ENCODE assay signal across 14 cellular contexts in the genomic region with DNA sequence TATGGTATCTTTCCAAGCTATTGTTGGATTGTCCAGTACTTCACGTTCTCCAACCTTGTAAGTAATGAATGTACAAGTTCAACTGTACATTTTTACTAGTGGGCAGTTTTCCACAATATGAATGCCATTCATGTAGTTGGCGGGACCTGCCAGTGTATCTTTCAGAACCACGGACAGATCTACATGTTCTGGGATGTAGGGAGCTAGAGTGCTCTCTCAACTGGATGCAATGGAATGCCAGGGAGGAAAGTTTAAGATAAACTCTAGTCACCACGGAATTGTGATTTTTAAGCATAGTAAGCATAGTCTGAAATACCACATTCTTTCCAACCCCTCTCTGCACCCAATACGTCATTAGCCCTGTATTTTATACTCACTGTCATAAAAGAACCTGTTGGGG. TPM values are rescaled to one million over a fixed set of nuclear protein-coding genes. Genes with fewer than 3 reads are reported as not detected.
DNase-seq lines count a peak whose midpoint lies in the region; ATAC-seq and TF ChIP-seq lines count a peak whose summit lies in the region.
"Had no signal": no experiment of that assay in that cellular context is flagged by ENCODE, and none has a peak within 500 bp of the region (broad histone marks: within the 10 kb centered on the region; RNA-seq: fewer than 3 reads in every experiment).

No MANE protein-coding gene starts in this region.

- H3F3A ChIP-seq in PC-3 (ENCODE audit: low read length, unreplicated experiment), result no peaks in the 10 kb centered on the region

- H2AFZ ChIP-seq in PC-3 (ENCODE audit: low read length), result no peak overlapping the region

- H3K9ac ChIP-seq in PC-3 (ENCODE audit: low read length), result no peak overlapping the region

- peaks cover 45% of the 10 kb centered on the region for H3K27me3 ChIP-seq in PC-3 (ENCODE audit: low read length)
- peaks cover 0 to 16% of the 10 kb centered on the region in 2 donors for H3K27me3 ChIP-seq in left lung

- TF ChIP-seq CTCF in PC-3 (conservative IDR thresholded peaks at IDR 0.05; ENCODE audit: low read depth, low read length) (no peak), left lung (IDR thresholded peaks at IDR 0.05) (no peak), type B pancreatic cell (conservative IDR thresholded peaks at IDR 0.05) (no peak)

- H3K9me3 Mint-ChIP-seq in type B pancreatic cell, result peaks cover 5% of the 10 kb centered on the region
- H3K9me3 Mint-ChIP-seq: activated CD4-positive, alpha-beta memory T cell treated with anti-CD3 and anti-CD28 coated beads for 36 hours; nephron had no signal

- no peaks in the 10 kb centered on the region for H3K9me2 ChIP-seq in PC-3 (replicated peaks; ENCODE audit: low read length)

- H3K4me1 ChIP-seq in PC-3 (ENCODE audit: insufficient read depth, low read length), result no peaks in the 10 kb centered on the region
- no peaks in the 10 kb centered on the region for H3K4me1 ChIP-seq in left lung

- BruUV-seq in PC-3 (replicated peaks; lab: Mats Ljungman, UMichigan), result no TSS peak

- H3K36me3 ChIP-seq in PC-3 (ENCODE audit: low read depth, low read length), result no peaks in the 10 kb centered on the region
- no peaks in the 10 kb centered on the region for H3K36me3 ChIP-seq in left lung

- H3K79me2 ChIP-seq in PC-3 (ENCODE audit: low read length), result no peaks in the 10 kb centered on the region

- peak; percentile 51 for DNase-seq in ELR (ENCODE audit: low read depth)
- DNase-seq in PC-3, result peak; percentile 61
- DNase-seq in dermis microvascular lymphatic vessel endothelial cell (ENCODE audit: low read depth in 2 of 2), result peak; percentile 34 to 55
- no peak for DNase-seq in left lung
- no peak for DNase-seq in islet precursor cell
- DNase-seq in T-helper 9 cell, result no peak
- DNase-seq in type B pancreatic cell (ENCODE audit: extremely low spot score, unreplicated experiment), result no peak
- DNase-seq: activated CD4-positive, alpha-beta memory T cell treated with anti-CD3 and anti-CD28 coated beads for 36 hours; activated effector memory CD4-positive, alpha-beta T cell treated with anti-CD3 and anti-CD28 coated beads, Interleukin-2, amount 50 U/mL, for 16 hours; CD4-positive, CD25-positive, alpha-beta regulatory T cell; kidney; T1000 had no signal

- CTCF ChIA-PET in PC-3 (lab: Charles Lee), result no interaction called here

- H4K20me1 ChIP-seq in PC-3 (ENCODE audit: low read length), result no peaks in the 10 kb centered on the region

- no peak for ATAC-seq in PC-3
- ATAC-seq in left lung, result peak; percentile 48
- no peak for ATAC-seq in HG03108 (IDR thresholded peaks at IDR 0.05; ENCODE audit: unreplicated experiment)

- no peaks in the 10 kb centered on the region for H3K4me1 Mint-ChIP-seq in type B pancreatic cell (ENCODE audit: unreplicated experiment)
- H3K4me1 Mint-ChIP-seq: nephron had no signal

- no peak overlapping the region for H3K4me3 Mint-ChIP-seq in type B pancreatic cell
- H3K4me3 Mint-ChIP-seq: activated CD4-positive, alpha-beta memory T cell treated with anti-CD3 and anti-CD28 coated beads for 36 hours; CD4-positive, CD25-positive, alpha-beta regulatory T cell; nephron had no signal

- H3K4me3 ChIP-seq in PC-3 (ENCODE audit: low read length) (no peak overlapping the region), left lung (no peak overlapping the region)

- intact Hi-C loops in PC-3 (cut with micrococcal nuclease), result no loop called here
- intact Hi-C loops in left lung (cut with DNase I), result no loop called here

- H3K36me3 Mint-ChIP-seq in type B pancreatic cell, result no peaks in the 10 kb centered on the region
- H3K36me3 Mint-ChIP-seq: activated CD4-positive, alpha-beta memory T cell treated with anti-CD3 and anti-CD28 coated beads for 36 hours; CD4-positive, CD25-positive, alpha-beta regulatory T cell had no signal

- H3K9me3 ChIP-seq in PC-3 (ENCODE audit: low read length), result no peaks in the 10 kb centered on the region
- no peaks in the 10 kb centered on the region for H3K9me3 ChIP-seq in left lung

- H3K27ac ChIP-seq in PC-3 (ENCODE audit: low read length) (no peak overlapping the region), left lung (no peak overlapping the region)

- POLR2A ChIA-PET in PC-3 (lab: Charles Lee; ENCODE audit: unreplicated experiment), result no interaction called here

- H3K27me3 Mint-ChIP-seq in type B pancreatic cell, result peaks cover 64% of the 10 kb centered on the region

- no peak overlapping the region for H3K27ac Mint-ChIP-seq in type B pancreatic cell
- H3K27ac Mint-ChIP-seq: activated CD4-positive, alpha-beta memory T cell treated with anti-CD3 and anti-CD28 coated beads for 36 hours; CD4-positive, CD25-positive, alpha-beta regulatory T cell; nephron had no signal

- H3K4me2 ChIP-seq in PC-3 (ENCODE audit: low read length), result no peak overlapping the region

RNA-seq across cellular contexts. Expression of a gene that starts 21.5 kb away (rescaled TPM):
- total RNA-seq in PC-3 (2014; rRNA removed) (219 and 252 TPM in 2 replicates), dermis microvascular lymphatic vessel endothelial cell (60.7 and 160 TPM in 2 replicates), left lung (1,000 to 10,000 TPM in 1 of 2 donors, 100 to 1,000 TPM in 1; 780 to 1,825 TPM), type B pancreatic cell (ENCODE audit: low replicate concordance) (188 and 347 TPM in 2 replicates)

Comparison
In these comparisons a context has a peak if more than half of its experiments do, and no peak if none do; other contexts are left out.
1. DNase-seq: peak in ELR (single experiment), PC-3 (single experiment) and dermis microvascular lymphatic vessel endothelial cell (2 of 2); none in left lung (0 of 2), islet precursor cell (single experiment), T-helper 9 cell (single experiment) and type B pancreatic cell (single experiment).